16 cellular contexts compared by ENCODE assay signal in the genomic region with DNA sequence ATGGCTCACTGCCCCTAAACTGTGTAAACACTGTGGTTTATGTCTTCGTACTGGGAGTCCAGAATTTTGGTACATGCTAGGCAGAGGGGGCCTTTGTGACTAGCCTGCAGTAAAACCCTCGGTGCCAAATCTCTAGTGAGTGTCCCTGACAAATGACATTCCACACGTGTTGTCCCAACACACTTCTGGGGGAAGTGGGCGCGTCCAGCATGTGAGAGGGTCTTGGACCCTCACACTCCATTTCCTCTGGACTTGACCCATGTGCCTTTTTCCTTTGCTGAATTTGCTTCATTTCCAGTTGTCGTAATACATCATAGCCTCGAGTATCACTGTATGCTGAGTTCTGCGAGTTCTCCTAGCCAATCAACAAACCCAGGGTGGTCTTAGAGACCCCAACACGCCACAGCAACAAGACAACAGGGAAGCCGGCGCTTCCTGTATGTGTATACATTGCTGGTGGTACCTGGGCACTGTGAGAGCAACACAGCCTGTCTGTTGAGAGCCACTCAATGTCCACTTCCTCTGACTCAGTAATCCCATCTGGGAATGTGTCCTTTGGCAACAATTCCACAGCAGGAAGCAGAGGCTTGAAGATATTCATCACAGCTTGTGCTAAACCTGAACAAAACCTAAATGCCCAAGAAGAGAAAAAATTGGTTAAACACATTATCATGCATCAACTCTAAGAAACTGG. TPM values are rescaled to one million over a fixed set of nuclear protein-coding genes. Genes with fewer than 3 reads are reported as not detected.
DNase-seq lines count a peak whose midpoint lies in the region; ATAC-seq, FAIRE-seq and TF ChIP-seq lines count a peak whose summit lies in the region.
"Had no signal": no experiment of that assay in that cellular context is flagged by ENCODE, and none has a peak within 500 bp of the region (broad histone marks: within the 10 kb centered on the region; RNA-seq: fewer than 3 reads in every experiment).

No MANE protein-coding gene starts in this region.

- DNase-seq in natural killer cell = no peak
- DNase-seq in natural killer cell treated with Interleukin-12 subunit alpha and Interleukin-12 subunit beta and Interleukin-15 and Interleukin-18, amount 100 ng/mL, for 72 hours (ENCODE audit: low spot score) = no peak
- peak; percentile 64 for DNase-seq in astrocyte (ENCODE audit: low read depth)
- DNase-seq in glomerular endothelial cell (ENCODE audit: extremely low read depth, low read depth, low spot score) = peak; percentile 61
- no peak for DNase-seq in mucosa of descending colon
- DNase-seq in NCI-H1417 treated with DMSO at 0.1 percent for 48 hours (lab: John Stamatoyannopoulos, UW) = no peak
- no peak for DNase-seq in activated T-cell treated with anti-CD3 and anti-CD28 coated beads, Interleukin-2, amount 50 U/mL, for 24 hours
- no peak for DNase-seq in activated gamma-delta T cell treated with Interleukin-2 at 50 U/mL for 16 hours
- DNase-seq: activated CD8-positive, alpha-beta T cell treated with anti-CD3 and anti-CD28 coated beads for 36 hours; activated naive CD4-positive, alpha-beta T cell treated with anti-CD3 and anti-CD28 coated beads, Interleukin-2, amount 50 U/mL, for 16 hours; effector CD4-positive, alpha-beta T cell; hypothalamus; NCI-H1092; NCI-H774; right cardiac atrium; thyroid gland had no signal

- FAIRE-seq in astrocyte (lab: Jason Lieb, UNC) = no peak

- TF ChIP-seq CTCF in natural killer cell (IDR thresholded peaks at IDR 0.05) = no peak
- no peak for TF ChIP-seq CTCF in astrocyte (IDR thresholded peaks at IDR 0.05; ENCODE audit: insufficient read depth, low read depth, low read length)
- no peak for TF ChIP-seq CTCF in mucosa of descending colon (IDR thresholded peaks at IDR 0.05)

- no peaks in the 10 kb centered on the region for H4K20me1 ChIP-seq in astrocyte (ENCODE audit: insufficient read depth, low read length)

- H3K27me3 ChIP-seq in astrocyte (ENCODE audit: insufficient read depth, low read length) = no peaks in the 10 kb centered on the region
- H3K27me3 ChIP-seq: thyroid gland had no signal

- H3K27ac Mint-ChIP-seq in natural killer cell (peak overlapping the region; percentile 51 to 67), astrocyte (ENCODE audit: unreplicated experiment) (no peak overlapping the region)
- H3K27ac Mint-ChIP-seq in natural killer cell treated with Interleukin-12 subunit alpha and Interleukin-12 subunit beta and Interleukin-15 and Interleukin-18, amount 100 ng/mL, for 72 hours = no peak overlapping the region
- no peak overlapping the region for H3K27ac Mint-ChIP-seq in activated T-cell treated with anti-CD3 and anti-CD28 coated beads, Interleukin-2, amount 50 U/mL, for 24 hours
- H3K27ac Mint-ChIP-seq: activated CD8-positive, alpha-beta T cell treated with anti-CD3 and anti-CD28 coated beads for 36 hours had no signal

- H3K4me3 Mint-ChIP-seq in natural killer cell = peak overlapping the region; percentile 51
- H3K4me3 Mint-ChIP-seq in natural killer cell treated with Interleukin-12 subunit alpha and Interleukin-12 subunit beta and Interleukin-15 and Interleukin-18, amount 100 ng/mL, for 72 hours = no peak overlapping the region
- no peak overlapping the region for H3K4me3 Mint-ChIP-seq in astrocyte (ENCODE audit: unreplicated experiment)
- no peak overlapping the region for H3K4me3 Mint-ChIP-seq in activated T-cell treated with anti-CD3 and anti-CD28 coated beads, Interleukin-2, amount 50 U/mL, for 24 hours
- H3K4me3 Mint-ChIP-seq: activated CD8-positive, alpha-beta T cell treated with anti-CD3 and anti-CD28 coated beads for 36 hours had no signal

- H3K27me3 Mint-ChIP-seq in natural killer cell (ENCODE audit: low read depth in 2 of 2) (peaks cover 0 to 3% of the 10 kb centered on the region in 2 donors), astrocyte (ENCODE audit: low read depth, unreplicated experiment) (peaks cover 15% of the 10 kb centered on the region)
- no peaks in the 10 kb centered on the region for H3K27me3 Mint-ChIP-seq in natural killer cell treated with Interleukin-12 subunit alpha and Interleukin-12 subunit beta and Interleukin-15 and Interleukin-18, amount 100 ng/mL, for 72 hours
- H3K27me3 Mint-ChIP-seq in activated T-cell treated with anti-CD3 and anti-CD28 coated beads, Interleukin-2, amount 50 U/mL, for 24 hours = no peaks in the 10 kb centered on the region
- H3K27me3 Mint-ChIP-seq: activated CD8-positive, alpha-beta T cell treated with anti-CD3 and anti-CD28 coated beads for 36 hours had no signal

- H3K4me1 Mint-ChIP-seq in natural killer cell = peaks cover 13 to 19% of the 10 kb centered on the region in 2 donors
- peaks cover 8 to 15% of the 10 kb centered on the region in 2 donors for H3K4me1 Mint-ChIP-seq in natural killer cell treated with Interleukin-12 subunit alpha and Interleukin-12 subunit beta and Interleukin-15 and Interleukin-18, amount 100 ng/mL, for 72 hours (ENCODE audit: low read depth in 2 of 2)
- peaks cover 5% of the 10 kb centered on the region for H3K4me1 Mint-ChIP-seq in astrocyte (ENCODE audit: low read depth, unreplicated experiment)
- peaks cover 32% of the 10 kb centered on the region for H3K4me1 Mint-ChIP-seq in activated T-cell treated with anti-CD3 and anti-CD28 coated beads, Interleukin-2, amount 50 U/mL, for 24 hours (ENCODE audit: low read depth)

- H3K9me3 ChIP-seq in astrocyte (ENCODE audit: insufficient read depth, low read depth, low read length) (no peaks in the 10 kb centered on the region), mucosa of descending colon (no peaks in the 10 kb centered on the region)
- H3K9me3 ChIP-seq: thyroid gland had no signal

- intact Hi-C loops in natural killer cell (cut with micrococcal nuclease) (no loop called here), mucosa of descending colon (cut with DNase I, micrococcal nuclease) (no loop called here)

- H3K4me3 ChIP-seq in astrocyte (ENCODE audit: insufficient read depth, low read depth, low read length) (no peak overlapping the region), mucosa of descending colon (no peak overlapping the region)
- H3K4me3 ChIP-seq: thyroid gland had no signal

- peak overlapping the region; percentile 8 for H2AFZ ChIP-seq in astrocyte (ENCODE audit: low read depth, low read length)

- peaks cover 19% of the 10 kb centered on the region for H3K4me1 ChIP-seq in astrocyte (ENCODE audit: insufficient read depth, low read length)
- peaks cover 17% of the 10 kb centered on the region for H3K4me1 ChIP-seq in mucosa of descending colon (ENCODE audit: low read depth)

- H3K36me3 ChIP-seq in astrocyte (ENCODE audit: insufficient read depth, low read length) = no peaks in the 10 kb centered on the region
- H3K36me3 ChIP-seq in mucosa of descending colon (ENCODE audit: low read depth) = no peaks in the 10 kb centered on the region
- H3K36me3 ChIP-seq: thyroid gland had no signal

- H3K36me3 Mint-ChIP-seq in natural killer cell (no peaks in the 10 kb centered on the region), astrocyte (ENCODE audit: low read depth, unreplicated experiment) (no peaks in the 10 kb centered on the region)
- H3K36me3 Mint-ChIP-seq in natural killer cell treated with Interleukin-12 subunit alpha and Interleukin-12 subunit beta and Interleukin-15 and Interleukin-18, amount 100 ng/mL, for 72 hours = no peaks in the 10 kb centered on the region
- no peaks in the 10 kb centered on the region for H3K36me3 Mint-ChIP-seq in activated T-cell treated with anti-CD3 and anti-CD28 coated beads, Interleukin-2, amount 50 U/mL, for 24 hours (ENCODE audit: low read depth)

- H3K4me2 ChIP-seq in astrocyte (ENCODE audit: low read length) = peak overlapping the region; percentile 34

- H3K9me3 Mint-ChIP-seq in natural killer cell = no peaks in the 10 kb centered on the region
- no peaks in the 10 kb centered on the region for H3K9me3 Mint-ChIP-seq in natural killer cell treated with Interleukin-12 subunit alpha and Interleukin-12 subunit beta and Interleukin-15 and Interleukin-18, amount 100 ng/mL, for 72 hours
- no peaks in the 10 kb centered on the region for H3K9me3 Mint-ChIP-seq in astrocyte (ENCODE audit: unreplicated experiment)
- H3K9me3 Mint-ChIP-seq in activated T-cell treated with anti-CD3 and anti-CD28 coated beads, Interleukin-2, amount 50 U/mL, for 24 hours = no peaks in the 10 kb centered on the region
- H3K9me3 Mint-ChIP-seq: activated CD8-positive, alpha-beta T cell treated with anti-CD3 and anti-CD28 coated beads for 36 hours had no signal

- H3K9ac ChIP-seq in astrocyte (ENCODE audit: low read length) = no peak overlapping the region

- no peaks in the 10 kb centered on the region for H3K79me2 ChIP-seq in astrocyte (ENCODE audit: insufficient read depth, low read length)

- ATAC-seq in natural killer cell (no peak), mucosa of descending colon (no peak)
- ATAC-seq in natural killer cell treated with Interleukin-12 subunit alpha and Interleukin-12 subunit beta and Interleukin-15 and Interleukin-18, amount 100 ng/mL, for 72 hours = no peak
- ATAC-seq: activated CD8-positive, alpha-beta T cell treated with anti-CD3 and anti-CD28 coated beads for 36 hours had no signal

- H3K27ac ChIP-seq in astrocyte (ENCODE audit: low read depth, low read length) = no peak overlapping the region
- H3K27ac ChIP-seq: thyroid gland had no signal

RNA-seq across cellular contexts. Expression of gene SLC66A3, which starts 26.9 kb away (rescaled TPM):
- 10 to 100 TPM; 21.8 to 23.7 (median 22.5) TPM for total RNA-seq in natural killer cell
- 10 to 100 TPM in 1 of 2 donors, 1 to 10 TPM in 1; 8.2 to 13.0 TPM for total RNA-seq in natural killer cell treated with Interleukin-12 subunit alpha and Interleukin-12 subunit beta and Interleukin-15 and Interleukin-18, amount 100 ng/mL, for 72 hours
- total RNA-seq in astrocyte = 14.3 and 16.0 TPM in 2 replicates
- total RNA-seq in glomerular endothelial cell = 23.3 and 41.5 TPM in 2 replicates
- 10 to 100 TPM in 2 of 3 donors, 1 to 10 TPM in 1; 9.4 to 14.2 (median 12.1) TPM for total RNA-seq in mucosa of descending colon

Comparison
In these comparisons a context has a peak if more than half of its experiments do, and no peak if none do; other contexts are left out.
1. H3K27ac Mint-ChIP-seq: peak in natural killer cell (2 of 2); none in natural killer cell treated with Interleukin-12 subunit alpha and Interleukin-12 subunit beta and Interleukin-15 and Interleukin-18, amount 100 ng/mL, for 72 hours (0 of 2), astrocyte (single experiment) and activated T-cell treated with anti-CD3 and anti-CD28 coated beads, Interleukin-2, amount 50 U/mL, for 24 hours (single experiment).
2. DNase-seq: peak in astrocyte (single experiment) and glomerular endothelial cell (single experiment); none in natural killer cell (single experiment), natural killer cell treated with Interleukin-12 subunit alpha and Interleukin-12 subunit beta and Interleukin-15 and Interleukin-18, amount 100 ng/mL, for 72 hours (single experiment), mucosa of descending colon (0 of 3), NCI-H1417 treated with DMSO at 0.1 percent for 48 hours (single experiment), activated T-cell treated with anti-CD3 and anti-CD28 coated beads, Interleukin-2, amount 50 U/mL, for 24 hours (single experiment) and activated gamma-delta T cell treated with Interleukin-2 at 50 U/mL for 16 hours (single experiment).